In genomic region chr17:78414178-78415162, GRCh38 we compare ENCODE assay signal across 9 cellular contexts. TPM values are rescaled to one million over a fixed set of nuclear protein-coding genes. Genes with fewer than 3 reads are reported as not detected.
DNase-seq lines count a peak whose midpoint lies in the region; ATAC-seq, FAIRE-seq and TF ChIP-seq lines count a peak whose summit lies in the region.
"Had no signal": no experiment of that assay in that cellular context is flagged by ENCODE, and none has a peak within 500 bp of the region (broad histone marks: within the 10 kb centered on the region; RNA-seq: fewer than 3 reads in every experiment).

No MANE protein-coding gene starts in this region.

- TF ChIP-seq POLR2A in Peyer's patch (IDR thresholded peaks at IDR 0.05), result no peak
- TF ChIP-seq POLR2A in HepG2 (IDR thresholded peaks at IDR 0.05; ENCODE audit: insufficient read depth in 1 of 2, low read depth in 2 of 2, low read length in 2 of 2), result no peak
- TF ChIP-seq POLR2A in body of pancreas (IDR thresholded peaks at IDR 0.05), result no peak

- H3K9me3 Mint-ChIP-seq in activated T-helper 17 cell treated with anti-CD3 and anti-CD28 coated beads, Interleukin-2, amount 50 U/mL, for 72 hours, result no peaks in the 10 kb centered on the region

- CTCF ChIA-PET in HepG2 (lab: Yijun Ruan, JAX; ENCODE audit: low intra/inter-chr PET ratio, low total read pairs), result no interaction called here

- H3K9me3 ChIP-seq in Peyer's patch (no peaks in the 10 kb centered on the region), HepG2 (ENCODE audit: low read length) (no peaks in the 10 kb centered on the region), body of pancreas (no peaks in the 10 kb centered on the region)

- H2AFZ ChIP-seq in HepG2 (ENCODE audit: low read length), result no peak overlapping the region

- POLR2A ChIA-PET in HepG2 (lab: Yijun Ruan, JAX), result no interaction called here

- no peak for TF ChIP-seq RAD21 in HepG2 (CRISPR knock-in tag; IDR thresholded peaks at IDR 0.05)

- peaks cover 0 to 5% (median 0%) of the 10 kb centered on the region in 3 donors for H3K36me3 ChIP-seq in Peyer's patch
- H3K36me3 ChIP-seq in HepG2 (replicated peaks in 1 of 2; ENCODE audit: control insufficient read depth in 1 of 2, insufficient read depth in 2 of 2, low read length in 2 of 2), result peaks cover 14 to 40% of the 10 kb centered on the region in 2 experiments
- no peaks in the 10 kb centered on the region for H3K36me3 ChIP-seq in body of pancreas (replicated peaks in 1 of 2; ENCODE audit: insufficient read depth in 1 of 2, low read depth in 2 of 2)

- no peak for TF ChIP-seq CTCF in Peyer's patch (IDR thresholded peaks at IDR 0.05)
- no peak for TF ChIP-seq CTCF in HepG2 (CRISPR knock-in tag; IDR thresholded peaks at IDR 0.05)
- no peak for TF ChIP-seq CTCF in body of pancreas (IDR thresholded peaks at IDR 0.05)

- H3K27me3 ChIP-seq in Peyer's patch (no peaks in the 10 kb centered on the region), HepG2 (ENCODE audit: control insufficient read depth in 1 of 2, insufficient read depth in 2 of 2, low read length in 2 of 2) (no peaks in the 10 kb centered on the region), body of pancreas (no peaks in the 10 kb centered on the region)

- TF ChIP-seq EP300 in HepG2 (IDR thresholded peaks at IDR 0.05; ENCODE audit: low read depth in 2 of 2, low read length in 2 of 2), result no peak
- TF ChIP-seq EP300 in HepG2 (CRISPR knock-in tag; IDR thresholded peaks at IDR 0.05; ENCODE audit: borderline replicate concordance), result no peak

- peak overlapping the region; percentile 94 for H3K27ac Mint-ChIP-seq in activated T-helper 17 cell treated with anti-CD3 and anti-CD28 coated beads, Interleukin-2, amount 50 U/mL, for 72 hours

- peaks cover 12% of the 10 kb centered on the region; the same call in 1 of the 2 replicates for H4K20me1 ChIP-seq in HepG2 (ENCODE audit: insufficient read depth, low read length)

- H3K79me2 ChIP-seq in HepG2 (ENCODE audit: insufficient read depth, low read length), result no peaks in the 10 kb centered on the region

- no peaks in the 10 kb centered on the region for H3K27me3 Mint-ChIP-seq in activated T-helper 17 cell treated with anti-CD3 and anti-CD28 coated beads, Interleukin-2, amount 50 U/mL, for 72 hours

- peaks cover 6 to 81% (median 15%) of the 10 kb centered on the region in 4 donors for H3K4me1 ChIP-seq in Peyer's patch
- no peaks in the 10 kb centered on the region for H3K4me1 ChIP-seq in HepG2 (ENCODE audit: insufficient read depth, low read length)
- H3K4me1 ChIP-seq in body of pancreas, result peaks cover 7% of the 10 kb centered on the region

- peak; percentile 20 for ATAC-seq in activated T-helper 17 cell treated with anti-CD3 and anti-CD28 coated beads, Interleukin-2, amount 50 U/mL, for 72 hours (replicated peaks)
- ATAC-seq in HepG2 (no peak), body of pancreas (no peak), HG02973 (IDR thresholded peaks at IDR 0.05; ENCODE audit: unreplicated experiment) (no peak)

- FAIRE-seq in HepG2 (lab: Jason Lieb, UNC), result no peak

- 96% methylated on average over 33 of the region's 34 CpGs for WGBS in HepG2 (ENCODE audit: low lambda C conversion rate)
- WGBS in body of pancreas, 2 donors, result 77 to 86% methylated on average over 24 to 26 of the region's 34 CpGs

- peak overlapping the region; percentile 73 for H3K4me3 Mint-ChIP-seq in activated T-helper 17 cell treated with anti-CD3 and anti-CD28 coated beads, Interleukin-2, amount 50 U/mL, for 72 hours

- H3K4me3 ChIP-seq in Peyer's patch (no peak overlapping the region), HepG2 (replicated peaks in 1 of 3; ENCODE audit: insufficient read depth in 1 of 3, low read depth in 2 of 3, low read length in 3 of 3) (no peak overlapping the region), body of pancreas (no peak overlapping the region)

- DNase-seq in Peyer's patch (peak; percentile 34 to 59 (median 48)), HepG2 (ENCODE audit: low spot score) (no peak), body of pancreas (no peak), NCI-H748 treated with DMSO at 0.1 percent for 48 hours (lab: John Stamatoyannopoulos, UW) (no peak), NCI-H774 (lab: John Stamatoyannopoulos, UW) (no peak)
- peak in 2 of 3 experiments; percentile 25 to 38 for DNase-seq in stimulated activated CD4-positive, alpha-beta T cell treated with anti-CD3 and anti-CD28 coated beads, TNF-alpha, amount 100 ng/mL, for 4 hours (ENCODE audit: low read depth in 3 of 3)
- DNase-seq: cortex of kidney had no signal

- H3K9ac ChIP-seq in HepG2 (ENCODE audit: insufficient read depth, low read depth, low read length), result no peak overlapping the region

- BruUV-seq in HepG2 (replicated peaks; lab: Mats Ljungman, UMichigan), result no TSS peak

- intact Hi-C loops in HepG2 (cut with micrococcal nuclease; ENCODE audit: unreplicated experiment) (no loop called here), body of pancreas (cut with DNase I) (no loop called here)

- in situ Hi-C loops in HepG2 (cut with HindIII; ENCODE audit: extremely low pct_ligation_motif_present, low pct_unique_long_range_greater_than_20kb), result no loop called here

- H3K36me3 Mint-ChIP-seq in activated T-helper 17 cell treated with anti-CD3 and anti-CD28 coated beads, Interleukin-2, amount 50 U/mL, for 72 hours (ENCODE audit: low read depth), result peaks cover 89% of the 10 kb centered on the region

- peak overlapping the region; percentile 57 to 71 (median 66) for H3K27ac ChIP-seq in Peyer's patch
- H3K27ac ChIP-seq in HepG2 (ENCODE audit: extremely low read length, insufficient read depth, low read length), result no peak overlapping the region
- peak overlapping the region in 2 of 4 donors; percentile 37 to 56 for H3K27ac ChIP-seq in body of pancreas

- H3K4me2 ChIP-seq in HepG2 (ENCODE audit: low read depth, low read length), result no peak overlapping the region

- peaks cover 45% of the 10 kb centered on the region for H3K4me1 Mint-ChIP-seq in activated T-helper 17 cell treated with anti-CD3 and anti-CD28 coated beads, Interleukin-2, amount 50 U/mL, for 72 hours

RNA-seq across cellular contexts. Expression of gene PGS1, which starts 36.0 kb away (rescaled TPM):
- total RNA-seq in Peyer's patch, result 100 to 1,000 TPM in 3 of 4 donors, 10 to 100 TPM in 1; 32.4 to 149 (median 116) TPM
- 100 to 1,000 TPM in 1 of 2 donors, 10 to 100 TPM in 1; 76.1 to 101 TPM for total RNA-seq in activated T-helper 17 cell treated with anti-CD3 and anti-CD28 coated beads, Interleukin-2, amount 50 U/mL, for 72 hours
- total RNA-seq in HepG2 (2016; rRNA removed; fragmentation: Illumina TruSeq; extraction: Trizol), result 18.8 and 25.9 TPM in 2 replicates
- total RNA-seq in HepG2 (2016; cell fraction: cytosol; rRNA removed; fragmentation: Illumina TruSeq; extraction: Trizol; ENCODE audit: low read depth), result 10.8 and 10.9 TPM in 2 replicates
- 14.8 and 27.5 TPM in 2 replicates for total RNA-seq in HepG2 (2016; cell fraction: insoluble cytoplasmic fraction; rRNA removed; fragmentation: Illumina TruSeq; extraction: Trizol)
- 11.3 and 11.9 TPM in 2 replicates for total RNA-seq in HepG2 (2016; cell fraction: membrane; rRNA removed; fragmentation: Illumina TruSeq; extraction: Trizol)
- 27.4 and 30.7 TPM in 2 replicates for total RNA-seq in HepG2 (2016; cell fraction: nucleus; rRNA removed; fragmentation: Illumina TruSeq; extraction: Trizol)
- polyA plus RNA-seq in HepG2 (2011; rRNA removed), result 31.5 and 42.3 TPM in 2 replicates
- polyA plus RNA-seq in HepG2 (2011; cell fraction: cytosol; rRNA removed), result 30.6 and 33.0 TPM in 2 replicates
- 151 and 153 TPM in 2 replicates for polyA plus RNA-seq in HepG2 (2011; cell fraction: nucleus; rRNA removed)
- polyA plus RNA-seq in HepG2 (2012), result 18.3 and 27.7 TPM in 2 replicates
- 2.9 and 3.9 TPM in 2 replicates for polyA plus RNA-seq in HepG2 (2016; cell fraction: cytosol; fragmentation: Illumina TruSeq; extraction: Trizol; ENCODE audit: low read depth)
- 12.8 and 16.5 TPM in 2 replicates for polyA plus RNA-seq in HepG2 (2016; cell fraction: insoluble cytoplasmic fraction; fragmentation: Illumina TruSeq; extraction: Trizol; ENCODE audit: low read depth)
- 6.1 and 6.7 TPM in 2 replicates for polyA plus RNA-seq in HepG2 (2016; cell fraction: membrane; fragmentation: Illumina TruSeq; extraction: Trizol; ENCODE audit: low read depth)
- 50.4 and 56.8 TPM in 2 replicates for polyA plus RNA-seq in HepG2 (2016; cell fraction: nucleus; fragmentation: Illumina TruSeq; extraction: Trizol; ENCODE audit: insufficient read depth, low read depth)
- 49.2 and 54.3 TPM in 2 replicates for polyA minus RNA-seq in HepG2 (2011; rRNA and poly(A)+ RNA removed; ENCODE audit: low replicate concordance)
- 13.6 and 15.2 TPM in 2 replicates for polyA minus RNA-seq in HepG2 (2011; cell fraction: cytosol; rRNA and poly(A)+ RNA removed)
- polyA minus RNA-seq in HepG2 (2011; cell fraction: nucleus; rRNA and poly(A)+ RNA removed), result 58.3 and 63.7 TPM in 2 replicates
- 10 to 100 TPM; 17.1 to 30.4 TPM for total RNA-seq in body of pancreas

RNA-seq across cellular contexts. Expression of gene SOCS3, which starts 54.6 kb away (rescaled TPM):
- total RNA-seq in Peyer's patch, result 100 to 1,000 TPM in 1 of 4 donors, 10 to 100 TPM in 2, 1 to 10 TPM in 1; 3.2 to 125 (median 20.8) TPM
- total RNA-seq in activated T-helper 17 cell treated with anti-CD3 and anti-CD28 coated beads, Interleukin-2, amount 50 U/mL, for 72 hours, result 100 to 1,000 TPM; 129 to 175 TPM
- total RNA-seq in HepG2 (2016; rRNA removed; fragmentation: Illumina TruSeq; extraction: Trizol), result 0.66 and 0.77 TPM in 2 replicates
- total RNA-seq in HepG2 (2016; cell fraction: cytosol; rRNA removed; fragmentation: Illumina TruSeq; extraction: Trizol; ENCODE audit: low read depth), result 0.30 and 0.35 TPM in 2 replicates
- total RNA-seq in HepG2 (2016; cell fraction: insoluble cytoplasmic fraction; rRNA removed; fragmentation: Illumina TruSeq; extraction: Trizol), result 0.59 and 0.95 TPM in 2 replicates
- 0.83 and 0.93 TPM in 2 replicates for total RNA-seq in HepG2 (2016; cell fraction: membrane; rRNA removed; fragmentation: Illumina TruSeq; extraction: Trizol)
- total RNA-seq in HepG2 (2016; cell fraction: nucleus; rRNA removed; fragmentation: Illumina TruSeq; extraction: Trizol), result 0.66 and 1.2 TPM in 2 replicates
- polyA plus RNA-seq in HepG2 (2011; rRNA removed), result 2.4 and 3.2 TPM in 2 replicates
- polyA plus RNA-seq in HepG2 (2011; cell fraction: cytosol; rRNA removed), result 2.4 and 2.6 TPM in 2 replicates
- polyA plus RNA-seq in HepG2 (2011; cell fraction: nucleus; rRNA removed), result 4.1 and 5.9 TPM in 2 replicates
- polyA plus RNA-seq in HepG2 (2012), result 0.94 and 3.5 TPM in 2 replicates
- polyA plus RNA-seq in HepG2 (2016; cell fraction: cytosol; fragmentation: Illumina TruSeq; extraction: Trizol; ENCODE audit: low read depth), result 0.05 and 0.10 TPM in 2 replicates
- 0.32 and 0.52 TPM in 2 replicates for polyA plus RNA-seq in HepG2 (2016; cell fraction: insoluble cytoplasmic fraction; fragmentation: Illumina TruSeq; extraction: Trizol; ENCODE audit: low read depth)
- 0.27 and 0.28 TPM in 2 replicates for polyA plus RNA-seq in HepG2 (2016; cell fraction: membrane; fragmentation: Illumina TruSeq; extraction: Trizol; ENCODE audit: low read depth)
- 1.1 and 1.3 TPM in 2 replicates for polyA plus RNA-seq in HepG2 (2016; cell fraction: nucleus; fragmentation: Illumina TruSeq; extraction: Trizol; ENCODE audit: insufficient read depth, low read depth)
- 11.0 and 18.7 TPM in 2 replicates for polyA minus RNA-seq in HepG2 (2011; rRNA and poly(A)+ RNA removed; ENCODE audit: low replicate concordance)
- 6.9 and 7.9 TPM in 2 replicates for polyA minus RNA-seq in HepG2 (2011; cell fraction: cytosol; rRNA and poly(A)+ RNA removed)
- 3.5 and 5.2 TPM in 2 replicates for polyA minus RNA-seq in HepG2 (2011; cell fraction: nucleus; rRNA and poly(A)+ RNA removed)
- total RNA-seq in body of pancreas, result 10 to 100 TPM; 21.0 to 63.9 TPM

Comparison
In these comparisons a context has a peak if more than half of its experiments do, and no peak if none do; other contexts are left out.
1. DNase-seq: peak in Peyer's patch (3 of 3) and stimulated activated CD4-positive, alpha-beta T cell treated with anti-CD3 and anti-CD28 coated beads, TNF-alpha, amount 100 ng/mL, for 4 hours (2 of 3); none in HepG2 (single experiment), body of pancreas (0 of 4), NCI-H748 treated with DMSO at 0.1 percent for 48 hours (single experiment) and NCI-H774 (single experiment).